ENCODE assay signal across 1 cellular context in genomic region chr9:122213102-122213588, GRCh38.
TF ChIP-seq lines count a peak whose summit lies in the region.

No MANE protein-coding gene starts in this region.

TF ChIP-seq in K562, 482 proteins besides CTCF, POLR2A, EP300 and RAD21 (continues in another document):
- TF ChIP-seq, protein P1, sequence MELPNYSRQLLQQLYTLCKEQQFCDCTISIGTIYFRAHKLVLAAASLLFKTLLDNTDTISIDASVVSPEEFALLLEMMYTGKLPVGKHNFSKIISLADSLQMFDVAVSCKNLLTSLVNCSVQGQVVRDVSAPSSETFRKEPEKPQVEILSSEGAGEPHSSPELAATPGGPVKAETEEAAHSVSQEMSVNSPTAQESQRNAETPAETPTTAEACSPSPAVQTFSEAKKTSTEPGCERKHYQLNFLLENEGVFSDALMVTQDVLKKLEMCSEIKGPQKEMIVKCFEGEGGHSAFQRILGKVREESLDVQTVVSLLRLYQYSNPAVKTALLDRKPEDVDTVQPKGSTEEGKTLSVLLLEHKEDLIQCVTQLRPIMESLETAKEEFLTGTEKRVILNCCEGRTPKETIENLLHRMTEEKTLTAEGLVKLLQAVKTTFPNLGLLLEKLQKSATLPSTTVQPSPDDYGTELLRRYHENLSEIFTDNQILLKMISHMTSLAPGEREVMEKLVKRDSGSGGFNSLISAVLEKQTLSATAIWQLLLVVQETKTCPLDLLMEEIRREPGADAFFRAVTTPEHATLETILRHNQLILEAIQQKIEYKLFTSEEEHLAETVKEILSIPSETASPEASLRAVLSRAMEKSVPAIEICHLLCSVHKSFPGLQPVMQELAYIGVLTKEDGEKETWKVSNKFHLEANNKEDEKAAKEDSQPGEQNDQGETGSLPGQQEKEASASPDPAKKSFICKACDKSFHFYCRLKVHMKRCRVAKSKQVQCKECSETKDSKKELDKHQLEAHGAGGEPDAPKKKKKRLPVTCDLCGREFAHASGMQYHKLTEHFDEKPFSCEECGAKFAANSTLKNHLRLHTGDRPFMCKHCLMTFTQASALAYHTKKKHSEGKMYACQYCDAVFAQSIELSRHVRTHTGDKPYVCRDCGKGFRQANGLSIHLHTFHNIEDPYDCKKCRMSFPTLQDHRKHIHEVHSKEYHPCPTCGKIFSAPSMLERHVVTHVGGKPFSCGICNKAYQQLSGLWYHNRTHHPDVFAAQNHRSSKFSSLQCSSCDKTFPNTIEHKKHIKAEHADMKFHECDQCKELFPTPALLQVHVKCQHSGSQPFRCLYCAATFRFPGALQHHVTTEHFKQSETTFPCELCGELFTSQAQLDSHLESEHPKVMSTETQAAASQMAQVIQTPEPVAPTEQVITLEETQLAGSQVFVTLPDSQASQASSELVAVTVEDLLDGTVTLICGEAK (IDR thresholded peaks at IDR 0.05) = peak; percentile 29; the same call in 1 of the 2 replicates
- TF ChIP-seq, protein P1 (CRISPR knock-in tag; IDR thresholded peaks at IDR 0.05) = no peak
- peak; percentile 79 for TF ChIP-seq EGR1 (conservative IDR thresholded peaks at IDR 0.05)
- no peak for TF ChIP-seq CHD4 (IDR thresholded peaks at IDR 0.05; ENCODE audit: insufficient read depth, insufficient replicate concordance, low read depth, low read length, poor library complexity, severe bottlenecking)
- TF ChIP-seq CBFB (CRISPR knock-in tag; IDR thresholded peaks at IDR 0.05) = 0 out of 2 replicates have a peak, but pooled peaks have one; percentile 12
- TF ChIP-seq JUND (IDR thresholded peaks at IDR 0.05; ENCODE audit: borderline replicate concordance, low read depth, low read length) = no peak
- TF ChIP-seq JUND (tag; IDR thresholded peaks at IDR 0.05; ENCODE audit: borderline replicate concordance, low read depth, low read length) = no peak
- 0 out of 2 replicates have a peak, but pooled peaks have one; percentile 6 for TF ChIP-seq KAT7 (CRISPR knock-in tag; IDR thresholded peaks at IDR 0.05; ENCODE audit: borderline replicate concordance)
- no peak for TF ChIP-seq SMARCA5 (IDR thresholded peaks at IDR 0.05)
- TF ChIP-seq, protein P2, sequence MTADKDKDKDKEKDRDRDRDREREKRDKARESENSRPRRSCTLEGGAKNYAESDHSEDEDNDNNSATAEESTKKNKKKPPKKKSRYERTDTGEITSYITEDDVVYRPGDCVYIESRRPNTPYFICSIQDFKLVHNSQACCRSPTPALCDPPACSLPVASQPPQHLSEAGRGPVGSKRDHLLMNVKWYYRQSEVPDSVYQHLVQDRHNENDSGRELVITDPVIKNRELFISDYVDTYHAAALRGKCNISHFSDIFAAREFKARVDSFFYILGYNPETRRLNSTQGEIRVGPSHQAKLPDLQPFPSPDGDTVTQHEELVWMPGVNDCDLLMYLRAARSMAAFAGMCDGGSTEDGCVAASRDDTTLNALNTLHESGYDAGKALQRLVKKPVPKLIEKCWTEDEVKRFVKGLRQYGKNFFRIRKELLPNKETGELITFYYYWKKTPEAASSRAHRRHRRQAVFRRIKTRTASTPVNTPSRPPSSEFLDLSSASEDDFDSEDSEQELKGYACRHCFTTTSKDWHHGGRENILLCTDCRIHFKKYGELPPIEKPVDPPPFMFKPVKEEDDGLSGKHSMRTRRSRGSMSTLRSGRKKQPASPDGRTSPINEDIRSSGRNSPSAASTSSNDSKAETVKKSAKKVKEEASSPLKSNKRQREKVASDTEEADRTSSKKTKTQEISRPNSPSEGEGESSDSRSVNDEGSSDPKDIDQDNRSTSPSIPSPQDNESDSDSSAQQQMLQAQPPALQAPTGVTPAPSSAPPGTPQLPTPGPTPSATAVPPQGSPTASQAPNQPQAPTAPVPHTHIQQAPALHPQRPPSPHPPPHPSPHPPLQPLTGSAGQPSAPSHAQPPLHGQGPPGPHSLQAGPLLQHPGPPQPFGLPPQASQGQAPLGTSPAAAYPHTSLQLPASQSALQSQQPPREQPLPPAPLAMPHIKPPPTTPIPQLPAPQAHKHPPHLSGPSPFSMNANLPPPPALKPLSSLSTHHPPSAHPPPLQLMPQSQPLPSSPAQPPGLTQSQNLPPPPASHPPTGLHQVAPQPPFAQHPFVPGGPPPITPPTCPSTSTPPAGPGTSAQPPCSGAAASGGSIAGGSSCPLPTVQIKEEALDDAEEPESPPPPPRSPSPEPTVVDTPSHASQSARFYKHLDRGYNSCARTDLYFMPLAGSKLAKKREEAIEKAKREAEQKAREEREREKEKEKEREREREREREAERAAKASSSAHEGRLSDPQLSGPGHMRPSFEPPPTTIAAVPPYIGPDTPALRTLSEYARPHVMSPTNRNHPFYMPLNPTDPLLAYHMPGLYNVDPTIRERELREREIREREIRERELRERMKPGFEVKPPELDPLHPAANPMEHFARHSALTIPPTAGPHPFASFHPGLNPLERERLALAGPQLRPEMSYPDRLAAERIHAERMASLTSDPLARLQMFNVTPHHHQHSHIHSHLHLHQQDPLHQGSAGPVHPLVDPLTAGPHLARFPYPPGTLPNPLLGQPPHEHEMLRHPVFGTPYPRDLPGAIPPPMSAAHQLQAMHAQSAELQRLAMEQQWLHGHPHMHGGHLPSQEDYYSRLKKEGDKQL (CRISPR knock-in tag; IDR thresholded peaks at IDR 0.05; ENCODE audit: borderline replicate concordance) = 0 out of 2 replicates have a peak, but pooled peaks have one; percentile 68
- TF ChIP-seq, protein P3, sequence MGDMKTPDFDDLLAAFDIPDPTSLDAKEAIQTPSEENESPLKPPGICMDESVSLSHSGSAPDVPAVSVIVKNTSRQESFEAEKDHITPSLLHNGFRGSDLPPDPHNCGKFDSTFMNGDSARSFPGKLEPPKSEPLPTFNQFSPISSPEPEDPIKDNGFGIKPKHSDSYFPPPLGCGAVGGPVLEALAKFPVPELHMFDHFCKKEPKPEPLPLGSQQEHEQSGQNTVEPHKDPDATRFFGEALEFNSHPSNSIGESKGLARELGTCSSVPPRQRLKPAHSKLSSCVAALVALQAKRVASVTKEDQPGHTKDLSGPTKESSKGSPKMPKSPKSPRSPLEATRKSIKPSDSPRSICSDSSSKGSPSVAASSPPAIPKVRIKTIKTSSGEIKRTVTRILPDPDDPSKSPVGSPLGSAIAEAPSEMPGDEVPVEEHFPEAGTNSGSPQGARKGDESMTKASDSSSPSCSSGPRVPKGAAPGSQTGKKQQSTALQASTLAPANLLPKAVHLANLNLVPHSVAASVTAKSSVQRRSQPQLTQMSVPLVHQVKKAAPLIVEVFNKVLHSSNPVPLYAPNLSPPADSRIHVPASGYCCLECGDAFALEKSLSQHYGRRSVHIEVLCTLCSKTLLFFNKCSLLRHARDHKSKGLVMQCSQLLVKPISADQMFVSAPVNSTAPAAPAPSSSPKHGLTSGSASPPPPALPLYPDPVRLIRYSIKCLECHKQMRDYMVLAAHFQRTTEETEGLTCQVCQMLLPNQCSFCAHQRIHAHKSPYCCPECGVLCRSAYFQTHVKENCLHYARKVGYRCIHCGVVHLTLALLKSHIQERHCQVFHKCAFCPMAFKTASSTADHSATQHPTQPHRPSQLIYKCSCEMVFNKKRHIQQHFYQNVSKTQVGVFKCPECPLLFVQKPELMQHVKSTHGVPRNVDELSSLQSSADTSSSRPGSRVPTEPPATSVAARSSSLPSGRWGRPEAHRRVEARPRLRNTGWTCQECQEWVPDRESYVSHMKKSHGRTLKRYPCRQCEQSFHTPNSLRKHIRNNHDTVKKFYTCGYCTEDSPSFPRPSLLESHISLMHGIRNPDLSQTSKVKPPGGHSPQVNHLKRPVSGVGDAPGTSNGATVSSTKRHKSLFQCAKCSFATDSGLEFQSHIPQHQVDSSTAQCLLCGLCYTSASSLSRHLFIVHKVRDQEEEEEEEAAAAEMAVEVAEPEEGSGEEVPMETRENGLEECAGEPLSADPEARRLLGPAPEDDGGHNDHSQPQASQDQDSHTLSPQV (IDR thresholded peaks at IDR 0.05) = no peak
- peak; percentile 65; the same call in 1 of the 2 replicates for TF ChIP-seq SP1 (CRISPR knock-in tag; IDR thresholded peaks at IDR 0.05)
- TF ChIP-seq KAT2B (IDR thresholded peaks at IDR 0.05; ENCODE audit: low read depth, low read length) = no peak
- no peak for TF ChIP-seq PHF21A (IDR thresholded peaks at IDR 0.05; ENCODE audit: borderline replicate concordance, low read depth)
- TF ChIP-seq ZNF143 (CRISPR knock-in tag; IDR thresholded peaks at IDR 0.05) = 0 out of 2 replicates have a peak, but pooled peaks have one; percentile 23
- no peak for TF ChIP-seq ZNF23 (CRISPR knock-in tag; IDR thresholded peaks at IDR 0.05)
- TF ChIP-seq ZFP1 (CRISPR knock-in tag; IDR thresholded peaks at IDR 0.05) = no peak
- no peak for TF ChIP-seq CEBPZ (IDR thresholded peaks at IDR 0.05; ENCODE audit: borderline replicate concordance, low read depth, low read length)
- TF ChIP-seq, protein P4, sequence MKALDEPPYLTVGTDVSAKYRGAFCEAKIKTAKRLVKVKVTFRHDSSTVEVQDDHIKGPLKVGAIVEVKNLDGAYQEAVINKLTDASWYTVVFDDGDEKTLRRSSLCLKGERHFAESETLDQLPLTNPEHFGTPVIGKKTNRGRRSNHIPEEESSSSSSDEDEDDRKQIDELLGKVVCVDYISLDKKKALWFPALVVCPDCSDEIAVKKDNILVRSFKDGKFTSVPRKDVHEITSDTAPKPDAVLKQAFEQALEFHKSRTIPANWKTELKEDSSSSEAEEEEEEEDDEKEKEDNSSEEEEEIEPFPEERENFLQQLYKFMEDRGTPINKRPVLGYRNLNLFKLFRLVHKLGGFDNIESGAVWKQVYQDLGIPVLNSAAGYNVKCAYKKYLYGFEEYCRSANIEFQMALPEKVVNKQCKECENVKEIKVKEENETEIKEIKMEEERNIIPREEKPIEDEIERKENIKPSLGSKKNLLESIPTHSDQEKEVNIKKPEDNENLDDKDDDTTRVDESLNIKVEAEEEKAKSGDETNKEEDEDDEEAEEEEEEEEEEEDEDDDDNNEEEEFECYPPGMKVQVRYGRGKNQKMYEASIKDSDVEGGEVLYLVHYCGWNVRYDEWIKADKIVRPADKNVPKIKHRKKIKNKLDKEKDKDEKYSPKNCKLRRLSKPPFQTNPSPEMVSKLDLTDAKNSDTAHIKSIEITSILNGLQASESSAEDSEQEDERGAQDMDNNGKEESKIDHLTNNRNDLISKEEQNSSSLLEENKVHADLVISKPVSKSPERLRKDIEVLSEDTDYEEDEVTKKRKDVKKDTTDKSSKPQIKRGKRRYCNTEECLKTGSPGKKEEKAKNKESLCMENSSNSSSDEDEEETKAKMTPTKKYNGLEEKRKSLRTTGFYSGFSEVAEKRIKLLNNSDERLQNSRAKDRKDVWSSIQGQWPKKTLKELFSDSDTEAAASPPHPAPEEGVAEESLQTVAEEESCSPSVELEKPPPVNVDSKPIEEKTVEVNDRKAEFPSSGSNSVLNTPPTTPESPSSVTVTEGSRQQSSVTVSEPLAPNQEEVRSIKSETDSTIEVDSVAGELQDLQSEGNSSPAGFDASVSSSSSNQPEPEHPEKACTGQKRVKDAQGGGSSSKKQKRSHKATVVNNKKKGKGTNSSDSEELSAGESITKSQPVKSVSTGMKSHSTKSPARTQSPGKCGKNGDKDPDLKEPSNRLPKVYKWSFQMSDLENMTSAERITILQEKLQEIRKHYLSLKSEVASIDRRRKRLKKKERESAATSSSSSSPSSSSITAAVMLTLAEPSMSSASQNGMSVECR (CRISPR knock-in tag; IDR thresholded peaks at IDR 0.05) = 0 out of 2 replicates have a peak, but pooled peaks have one; percentile 45
- no peak for TF ChIP-seq MCM3 (IDR thresholded peaks at IDR 0.05)
- no peak for TF ChIP-seq HMG20A (CRISPR knock-in tag; conservative IDR thresholded peaks at IDR 0.05)
- TF ChIP-seq USF1 (CRISPR knock-in tag; IDR thresholded peaks at IDR 0.05) = peak; percentile 29; the same call in 1 of the 2 replicates
- TF ChIP-seq FOXP1 (CRISPR knock-in tag; IDR thresholded peaks at IDR 0.05) = peak; percentile 60
- no peak for TF ChIP-seq ZNF384 (IDR thresholded peaks at IDR 0.05; ENCODE audit: low read depth, low read length)
